In genomic region chrX:13571136-13571535, GRCh38 we compare ENCODE assay signal across 25 cellular contexts. TPM values are rescaled to one million over a fixed set of nuclear protein-coding genes. Genes with fewer than 3 reads are reported as not detected.
DNase-seq lines count a peak whose midpoint lies in the region; ATAC-seq and TF ChIP-seq lines count a peak whose summit lies in the region.
"Had no signal": no experiment of that assay in that cellular context is flagged by ENCODE, and none has a peak within 500 bp of the region (broad histone marks: within the 10 kb centered on the region; RNA-seq: fewer than 3 reads in every experiment).

No MANE protein-coding gene starts in this region.

- no peaks in the 10 kb centered on the region for H3K9me3 Mint-ChIP-seq in T-helper 2 cell treated with Interferon-gamma antibody and Interleukin-4, amounts not matched to agents 5 μg/mL and 100 μg/mL, for 36 hours
- no peaks in the 10 kb centered on the region for H3K9me3 Mint-ChIP-seq in natural killer cell treated with Interleukin-12 subunit alpha and Interleukin-12 subunit beta and Interleukin-15 and Interleukin-18, amount 100 ng/mL, for 72 hours
- H3K9me3 Mint-ChIP-seq in natural killer cell = no peaks in the 10 kb centered on the region

- H3K27ac Mint-ChIP-seq in T-helper 2 cell treated with Interferon-gamma antibody and Interleukin-4, amounts not matched to agents 5 μg/mL and 100 μg/mL, for 36 hours = peak overlapping the region; percentile 60
- H3K27ac Mint-ChIP-seq in natural killer cell treated with Interleukin-12 subunit alpha and Interleukin-12 subunit beta and Interleukin-15 and Interleukin-18, amount 100 ng/mL, for 72 hours = no peak overlapping the region
- H3K27ac Mint-ChIP-seq in natural killer cell = no peak overlapping the region
- H3K27ac Mint-ChIP-seq: CD4-positive, CD25-positive, alpha-beta regulatory T cell had no signal

- TF ChIP-seq CTCF in natural killer cell (IDR thresholded peaks at IDR 0.05) (no peak), fibroblast of villous mesenchyme (IDR thresholded peaks at IDR 0.05; ENCODE audit: insufficient read depth, low read depth, low read length) (no peak)

- H3K4me3 ChIP-seq in fibroblast of villous mesenchyme (ENCODE audit: low read depth, low read length) = peak overlapping the region; percentile 7
- H3K4me3 ChIP-seq: BLaER1, GM23248, K562 had no signal

- H3K36me3 Mint-ChIP-seq in T-helper 2 cell treated with Interferon-gamma antibody and Interleukin-4, amounts not matched to agents 5 μg/mL and 100 μg/mL, for 36 hours (ENCODE audit: low read depth) = no peaks in the 10 kb centered on the region
- no peaks in the 10 kb centered on the region for H3K36me3 Mint-ChIP-seq in natural killer cell treated with Interleukin-12 subunit alpha and Interleukin-12 subunit beta and Interleukin-15 and Interleukin-18, amount 100 ng/mL, for 72 hours
- no peaks in the 10 kb centered on the region for H3K36me3 Mint-ChIP-seq in natural killer cell
- H3K36me3 Mint-ChIP-seq: CD4-positive, CD25-positive, alpha-beta regulatory T cell had no signal

- no peak for ATAC-seq in natural killer cell treated with Interleukin-12 subunit alpha and Interleukin-12 subunit beta and Interleukin-15 and Interleukin-18, amount 100 ng/mL, for 72 hours
- ATAC-seq in natural killer cell = no peak
- ATAC-seq in GM21447 (IDR thresholded peaks at IDR 0.05; ENCODE audit: unreplicated experiment) = no peak
- ATAC-seq: HepG2, K562 had no signal

- H3K27me3 Mint-ChIP-seq in T-helper 2 cell treated with Interferon-gamma antibody and Interleukin-4, amounts not matched to agents 5 μg/mL and 100 μg/mL, for 36 hours (ENCODE audit: low read depth) = peaks cover 22% of the 10 kb centered on the region
- H3K27me3 Mint-ChIP-seq in natural killer cell treated with Interleukin-12 subunit alpha and Interleukin-12 subunit beta and Interleukin-15 and Interleukin-18, amount 100 ng/mL, for 72 hours = peaks cover 0 to 40% of the 10 kb centered on the region in 2 donors
- H3K27me3 Mint-ChIP-seq in natural killer cell (ENCODE audit: low read depth in 2 of 2) = peaks cover 20 to 76% of the 10 kb centered on the region in 2 donors

- peak overlapping the region; percentile 43 for H3K4me3 Mint-ChIP-seq in T-helper 2 cell treated with Interferon-gamma antibody and Interleukin-4, amounts not matched to agents 5 μg/mL and 100 μg/mL, for 36 hours
- H3K4me3 Mint-ChIP-seq in natural killer cell treated with Interleukin-12 subunit alpha and Interleukin-12 subunit beta and Interleukin-15 and Interleukin-18, amount 100 ng/mL, for 72 hours = peak overlapping the region; percentile 6
- H3K4me3 Mint-ChIP-seq in natural killer cell = no peak overlapping the region
- H3K4me3 Mint-ChIP-seq: CD4-positive, CD25-positive, alpha-beta regulatory T cell had no signal

- DNase-seq in T-helper 2 cell treated with Interferon-gamma antibody and Interleukin-4, amounts not matched to agents 5 μg/mL and 100 μg/mL, for 36 hours (ENCODE audit: low spot score) = no peak
- DNase-seq in T-helper 2 cell (no peak), natural killer cell (no peak), fibroblast of villous mesenchyme (ENCODE audit: low read depth) (peak; percentile 75), HUDEP-2 (lab: John Stamatoyannopoulos, UW; ENCODE audit: unreplicated experiment in 76 of 76) (no peak)
- no peak for DNase-seq in natural killer cell treated with Interleukin-12 subunit alpha and Interleukin-12 subunit beta and Interleukin-15 and Interleukin-18, amount 100 ng/mL, for 72 hours (ENCODE audit: low spot score)
- DNase-seq: CD4-positive, CD25-positive, alpha-beta regulatory T cell; DMS153; GM23248; H7; Kasumi-1; NCI-H1105; NCI-H146; NCI-H2029; NCI-H446; NCI-H526; RPMI8226; SHP77 had no signal

- peaks cover 39% of the 10 kb centered on the region for H3K4me1 Mint-ChIP-seq in T-helper 2 cell treated with Interferon-gamma antibody and Interleukin-4, amounts not matched to agents 5 μg/mL and 100 μg/mL, for 36 hours (ENCODE audit: low read depth)
- peaks cover 0 to 6% of the 10 kb centered on the region in 2 donors for H3K4me1 Mint-ChIP-seq in natural killer cell treated with Interleukin-12 subunit alpha and Interleukin-12 subunit beta and Interleukin-15 and Interleukin-18, amount 100 ng/mL, for 72 hours (ENCODE audit: low read depth in 2 of 2)
- H3K4me1 Mint-ChIP-seq in natural killer cell = no peaks in the 10 kb centered on the region

- intact Hi-C loops in natural killer cell (cut with micrococcal nuclease) = no loop called here

RNA-seq across cellular contexts. Expression of gene EGFL6, which starts 1.7 kb away (rescaled TPM):
- total RNA-seq in natural killer cell treated with Interleukin-12 subunit alpha and Interleukin-12 subunit beta and Interleukin-15 and Interleukin-18, amount 100 ng/mL, for 72 hours = 1 to 10 TPM; 3.2 to 5.0 TPM
- total RNA-seq in natural killer cell = not detected
- total RNA-seq in fibroblast of villous mesenchyme = 0.32 and 0.86 TPM in 2 replicates
- total RNA-seq: CD4-positive, CD25-positive, alpha-beta regulatory T cell; GM23248; HepG2; HT-29; K562; M059J; SK-MEL-5 had no signal
